In the genomic region with DNA sequence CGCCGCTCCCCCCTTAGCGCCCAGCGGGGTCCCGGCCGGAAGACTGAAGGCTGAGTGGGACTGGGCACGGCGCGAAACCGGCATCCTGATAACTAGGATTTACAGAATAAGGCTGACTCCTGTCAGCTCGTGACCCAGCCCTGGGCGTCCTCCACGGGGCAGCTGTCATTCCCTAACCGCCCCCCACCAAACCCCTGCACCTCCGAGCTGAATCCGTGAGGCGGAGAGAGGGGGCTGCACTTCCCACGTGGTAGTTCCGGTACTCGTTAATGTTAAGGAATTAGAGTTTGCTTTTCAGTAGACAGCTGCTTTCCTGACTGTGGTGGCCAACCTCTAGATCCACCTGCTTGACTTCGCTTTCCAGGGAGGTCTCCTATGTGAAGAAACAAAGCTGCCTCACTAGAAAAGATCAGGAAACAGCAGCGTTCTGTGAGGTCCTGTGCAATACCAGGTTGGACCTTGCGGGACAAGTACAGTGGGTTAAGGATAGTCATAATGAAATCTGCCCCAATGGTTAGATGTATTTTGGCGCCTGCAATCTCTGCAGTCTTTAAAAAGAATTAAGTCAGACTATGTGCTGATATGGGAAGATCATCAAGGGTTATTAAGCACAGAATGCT, we compare ENCODE assay signal across 1 cellular context.
TF ChIP-seq lines count a peak whose summit lies in the region.

No MANE protein-coding gene starts in this region.

TF ChIP-seq in HepG2, 621 proteins besides CTCF, POLR2A, EP300 and RAD21 (continued from another document and continues in another):
- no peak for TF ChIP-seq ZNF205 (CRISPR knock-in tag; IDR thresholded peaks at IDR 0.05)
- no peak for TF ChIP-seq KDM3A (CRISPR knock-in tag; IDR thresholded peaks at IDR 0.05; ENCODE audit: low read depth)
- TF ChIP-seq GATAD2A (CRISPR knock-in tag; IDR thresholded peaks at IDR 0.05) = no peak
- TF ChIP-seq FOXJ3 (CRISPR knock-in tag; IDR thresholded peaks at IDR 0.05; ENCODE audit: borderline replicate concordance) = no peak
- no peak for TF ChIP-seq PCBP1 (IDR thresholded peaks at IDR 0.05; ENCODE audit: borderline replicate concordance, low read depth, low read length)
- no peak for TF ChIP-seq CBX1 (IDR thresholded peaks at IDR 0.05; ENCODE audit: low read depth)
- TF ChIP-seq, protein P1, sequence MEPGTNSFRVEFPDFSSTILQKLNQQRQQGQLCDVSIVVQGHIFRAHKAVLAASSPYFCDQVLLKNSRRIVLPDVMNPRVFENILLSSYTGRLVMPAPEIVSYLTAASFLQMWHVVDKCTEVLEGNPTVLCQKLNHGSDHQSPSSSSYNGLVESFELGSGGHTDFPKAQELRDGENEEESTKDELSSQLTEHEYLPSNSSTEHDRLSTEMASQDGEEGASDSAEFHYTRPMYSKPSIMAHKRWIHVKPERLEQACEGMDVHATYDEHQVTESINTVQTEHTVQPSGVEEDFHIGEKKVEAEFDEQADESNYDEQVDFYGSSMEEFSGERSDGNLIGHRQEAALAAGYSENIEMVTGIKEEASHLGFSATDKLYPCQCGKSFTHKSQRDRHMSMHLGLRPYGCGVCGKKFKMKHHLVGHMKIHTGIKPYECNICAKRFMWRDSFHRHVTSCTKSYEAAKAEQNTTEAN (CRISPR knock-in tag; conservative IDR thresholded peaks at IDR 0.05) = no peak
- TF ChIP-seq, protein P2, sequence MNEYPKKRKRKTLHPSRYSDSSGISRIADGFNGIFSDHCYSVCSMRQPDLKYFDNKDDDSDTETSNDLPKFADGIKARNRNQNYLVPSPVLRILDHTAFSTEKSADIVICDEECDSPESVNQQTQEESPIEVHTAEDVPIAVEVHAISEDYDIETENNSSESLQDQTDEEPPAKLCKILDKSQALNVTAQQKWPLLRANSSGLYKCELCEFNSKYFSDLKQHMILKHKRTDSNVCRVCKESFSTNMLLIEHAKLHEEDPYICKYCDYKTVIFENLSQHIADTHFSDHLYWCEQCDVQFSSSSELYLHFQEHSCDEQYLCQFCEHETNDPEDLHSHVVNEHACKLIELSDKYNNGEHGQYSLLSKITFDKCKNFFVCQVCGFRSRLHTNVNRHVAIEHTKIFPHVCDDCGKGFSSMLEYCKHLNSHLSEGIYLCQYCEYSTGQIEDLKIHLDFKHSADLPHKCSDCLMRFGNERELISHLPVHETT (CRISPR knock-in tag; conservative IDR thresholded peaks at IDR 0.05) = no peak
- 0 out of 2 replicates have a peak, but pooled peaks have one; percentile 64 for TF ChIP-seq SALL2 (CRISPR knock-in tag; IDR thresholded peaks at IDR 0.05)
- no peak for TF ChIP-seq ZNF670 (CRISPR knock-in tag; IDR thresholded peaks at IDR 0.05; ENCODE audit: borderline replicate concordance)
- TF ChIP-seq ARID3A (IDR thresholded peaks at IDR 0.05; ENCODE audit: low read depth, low read length) = no peak
- no peak for TF ChIP-seq ZNF101 (CRISPR knock-in tag; IDR thresholded peaks at IDR 0.05; ENCODE audit: borderline replicate concordance, low read depth)
- TF ChIP-seq NFYC (CRISPR knock-in tag; IDR thresholded peaks at IDR 0.05) = no peak
- no peak for TF ChIP-seq BCLAF1 (IDR thresholded peaks at IDR 0.05)
- no peak for TF ChIP-seq NFKBIZ (CRISPR knock-in tag; IDR thresholded peaks at IDR 0.05)
- no peak for TF ChIP-seq MATR3 (CRISPR knock-in tag; IDR thresholded peaks at IDR 0.05)
- TF ChIP-seq PHF8 (CRISPR knock-in tag; IDR thresholded peaks at IDR 0.05) = no peak
- TF ChIP-seq U2AF2 (IDR thresholded peaks at IDR 0.05; ENCODE audit: low read depth, low read length) = no peak
- no peak for TF ChIP-seq HNRNPK (IDR thresholded peaks at IDR 0.05; ENCODE audit: low read depth, low read length, poor library complexity, severe bottlenecking)
- TF ChIP-seq, protein P3, sequence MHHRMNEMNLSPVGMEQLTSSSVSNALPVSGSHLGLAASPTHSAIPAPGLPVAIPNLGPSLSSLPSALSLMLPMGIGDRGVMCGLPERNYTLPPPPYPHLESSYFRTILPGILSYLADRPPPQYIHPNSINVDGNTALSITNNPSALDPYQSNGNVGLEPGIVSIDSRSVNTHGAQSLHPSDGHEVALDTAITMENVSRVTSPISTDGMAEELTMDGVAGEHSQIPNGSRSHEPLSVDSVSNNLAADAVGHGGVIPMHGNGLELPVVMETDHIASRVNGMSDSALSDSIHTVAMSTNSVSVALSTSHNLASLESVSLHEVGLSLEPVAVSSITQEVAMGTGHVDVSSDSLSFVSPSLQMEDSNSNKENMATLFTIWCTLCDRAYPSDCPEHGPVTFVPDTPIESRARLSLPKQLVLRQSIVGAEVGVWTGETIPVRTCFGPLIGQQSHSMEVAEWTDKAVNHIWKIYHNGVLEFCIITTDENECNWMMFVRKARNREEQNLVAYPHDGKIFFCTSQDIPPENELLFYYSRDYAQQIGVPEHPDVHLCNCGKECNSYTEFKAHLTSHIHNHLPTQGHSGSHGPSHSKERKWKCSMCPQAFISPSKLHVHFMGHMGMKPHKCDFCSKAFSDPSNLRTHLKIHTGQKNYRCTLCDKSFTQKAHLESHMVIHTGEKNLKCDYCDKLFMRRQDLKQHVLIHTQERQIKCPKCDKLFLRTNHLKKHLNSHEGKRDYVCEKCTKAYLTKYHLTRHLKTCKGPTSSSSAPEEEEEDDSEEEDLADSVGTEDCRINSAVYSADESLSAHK (CRISPR knock-in tag; IDR thresholded peaks at IDR 0.05; ENCODE audit: borderline replicate concordance) = no peak
- TF ChIP-seq MTF2 (CRISPR knock-in tag; IDR thresholded peaks at IDR 0.05; ENCODE audit: borderline replicate concordance) = no peak; the same call in 1 of the 2 replicates
- no peak for TF ChIP-seq DDIT3 (CRISPR knock-in tag; IDR thresholded peaks at IDR 0.05)
- TF ChIP-seq CAMTA2 (CRISPR knock-in tag; IDR thresholded peaks at IDR 0.05; ENCODE audit: borderline replicate concordance) = no peak; the same call in 1 of the 2 replicates
- no peak for TF ChIP-seq ZNF230 (CRISPR knock-in tag; IDR thresholded peaks at IDR 0.05)
- no peak for TF ChIP-seq SETDB1 (CRISPR knock-in tag; IDR thresholded peaks at IDR 0.05; ENCODE audit: borderline replicate concordance)
- TF ChIP-seq ZNF33A (CRISPR knock-in tag; IDR thresholded peaks at IDR 0.05; ENCODE audit: borderline replicate concordance) = no peak
- TF ChIP-seq SKI (IDR thresholded peaks at IDR 0.05; ENCODE audit: partially characterized antibody) = no peak
- no peak for TF ChIP-seq SCMH1 (CRISPR knock-in tag; IDR thresholded peaks at IDR 0.05; ENCODE audit: borderline replicate concordance)
- 0 out of 2 replicates have a peak, but pooled peaks have one; percentile 5 for TF ChIP-seq NCOA1 (CRISPR knock-in tag; IDR thresholded peaks at IDR 0.05)
- TF ChIP-seq, protein P4, sequence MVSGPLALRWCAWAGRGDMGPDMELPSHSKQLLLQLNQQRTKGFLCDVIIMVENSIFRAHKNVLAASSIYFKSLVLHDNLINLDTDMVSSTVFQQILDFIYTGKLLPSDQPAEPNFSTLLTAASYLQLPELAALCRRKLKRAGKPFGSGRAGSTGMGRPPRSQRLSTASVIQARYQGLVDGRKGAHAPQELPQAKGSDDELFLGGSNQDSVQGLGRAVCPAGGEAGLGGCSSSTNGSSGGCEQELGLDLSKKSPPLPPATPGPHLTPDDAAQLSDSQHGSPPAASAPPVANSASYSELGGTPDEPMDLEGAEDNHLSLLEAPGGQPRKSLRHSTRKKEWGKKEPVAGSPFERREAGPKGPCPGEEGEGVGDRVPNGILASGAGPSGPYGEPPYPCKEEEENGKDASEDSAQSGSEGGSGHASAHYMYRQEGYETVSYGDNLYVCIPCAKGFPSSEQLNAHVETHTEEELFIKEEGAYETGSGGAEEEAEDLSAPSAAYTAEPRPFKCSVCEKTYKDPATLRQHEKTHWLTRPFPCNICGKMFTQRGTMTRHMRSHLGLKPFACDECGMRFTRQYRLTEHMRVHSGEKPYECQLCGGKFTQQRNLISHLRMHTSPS (CRISPR knock-in tag; IDR thresholded peaks at IDR 0.05; ENCODE audit: low read depth) = no peak
- TF ChIP-seq MTA1 (CRISPR knock-in tag; IDR thresholded peaks at IDR 0.05; ENCODE audit: borderline replicate concordance) = no peak; the same call in 1 of the 2 replicates
- no peak for TF ChIP-seq CBFB (CRISPR knock-in tag; IDR thresholded peaks at IDR 0.05)
- TF ChIP-seq ZNF17 (CRISPR knock-in tag; IDR thresholded peaks at IDR 0.05) = no peak
- no peak for TF ChIP-seq NAIF1 (CRISPR knock-in tag; IDR thresholded peaks at IDR 0.05; ENCODE audit: borderline replicate concordance)
- TF ChIP-seq PRMT3 (CRISPR knock-in tag; IDR thresholded peaks at IDR 0.05; ENCODE audit: borderline replicate concordance, low read depth) = no peak
- TF ChIP-seq ZGPAT (CRISPR knock-in tag; IDR thresholded peaks at IDR 0.05) = no peak
- no peak for TF ChIP-seq GTF3A (CRISPR knock-in tag; conservative IDR thresholded peaks at IDR 0.05)
- TF ChIP-seq POLR2AphosphoS2 (IDR thresholded peaks at IDR 0.05; ENCODE audit: low read depth, low read length) = no peak
- TF ChIP-seq ELF1 (CRISPR knock-in tag; IDR thresholded peaks at IDR 0.05) = no peak
- peak in 1 of 2 experiments; percentile 52; a peak in 1 of 4 replicates for TF ChIP-seq HMGXB4 (CRISPR knock-in tag; IDR thresholded peaks at IDR 0.05; ENCODE audit: borderline replicate concordance in 1 of 2, low read depth in 1 of 2)
- TF ChIP-seq NR0B2 (CRISPR knock-in tag; IDR thresholded peaks at IDR 0.05) = no peak
- TF ChIP-seq ZNF510 (CRISPR knock-in tag; IDR thresholded peaks at IDR 0.05; ENCODE audit: low read depth) = no peak
- TF ChIP-seq KLF11 (CRISPR knock-in tag; IDR thresholded peaks at IDR 0.05) = no peak; the same call in 1 of the 2 replicates
- TF ChIP-seq ZNF780A (CRISPR knock-in tag; IDR thresholded peaks at IDR 0.05) = no peak
- TF ChIP-seq, protein P5, sequence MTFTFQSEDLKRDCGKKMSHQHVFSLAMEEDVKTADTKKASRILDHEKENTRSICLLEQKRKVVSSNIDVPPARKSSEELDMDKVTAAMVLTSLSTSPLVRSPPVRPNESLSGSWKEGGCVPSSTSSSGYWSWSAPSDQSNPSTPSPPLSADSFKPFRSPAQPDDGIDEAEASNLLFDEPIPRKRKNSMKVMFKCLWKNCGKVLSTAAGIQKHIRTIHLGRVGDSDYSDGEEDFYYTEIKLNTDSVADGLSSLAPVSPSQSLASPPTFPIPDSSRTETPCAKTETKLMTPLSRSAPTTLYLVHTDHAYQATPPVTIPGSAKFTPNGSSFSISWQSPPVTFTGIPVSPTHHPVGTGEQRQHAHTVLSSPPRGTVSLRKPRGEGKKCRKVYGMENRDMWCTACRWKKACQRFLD (CRISPR knock-in tag; IDR thresholded peaks at IDR 0.05; ENCODE audit: borderline replicate concordance) = peak; percentile 33; the same call in 1 of the 2 replicates
